9 cellular contexts compared by ENCODE assay signal in the genomic region with DNA sequence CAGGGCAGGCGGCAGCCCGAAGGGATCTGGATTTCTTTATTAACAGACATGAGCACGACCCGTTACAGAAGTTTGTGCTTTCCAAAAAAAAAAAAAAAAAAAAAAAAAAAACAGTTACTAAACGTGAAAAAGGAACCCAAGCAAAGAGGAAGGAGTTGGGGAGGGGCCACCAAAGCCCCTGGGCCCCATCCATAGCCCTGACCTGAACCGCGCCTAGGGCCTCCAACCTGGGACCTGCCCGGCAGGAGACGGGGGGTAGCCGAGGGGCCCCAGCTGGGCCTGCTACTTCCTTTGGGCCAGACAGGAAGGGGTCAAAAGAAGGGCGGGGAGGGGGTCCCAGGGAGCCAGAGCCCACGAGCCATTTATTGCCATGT. TPM values are rescaled to one million over a fixed set of nuclear protein-coding genes. Genes with fewer than 3 reads are reported as not detected.
A peak's percentile ranks its signal among the peaks of the same experiment; 100 is the strongest.
DNase-seq lines count a peak whose midpoint lies in the region; ATAC-seq and TF ChIP-seq lines count a peak whose summit lies in the region.
"Had no signal": no experiment of that assay in that cellular context is flagged by ENCODE, and none has a peak within 500 bp of the region (broad histone marks: within the 10 kb centered on the region; RNA-seq: fewer than 3 reads in every experiment).

No MANE protein-coding gene starts in this region.

- TF ChIP-seq EP300 in transverse colon (IDR thresholded peaks at IDR 0.05; ENCODE audit: low read depth) = no peak

- H3K79me1 ChIP-seq in mesenchymal stem cell (replicated peaks; ENCODE audit: low read length, poor library complexity, severe bottlenecking) = peaks cover 14% of the 10 kb centered on the region

- no peaks in the 10 kb centered on the region for H3K9me3 Mint-ChIP-seq in activated CD8-positive, alpha-beta T cell treated with anti-CD3 and anti-CD28 coated beads for 36 hours

- peaks cover 29% of the 10 kb centered on the region for H3K4me1 Mint-ChIP-seq in activated CD8-positive, alpha-beta T cell treated with anti-CD3 and anti-CD28 coated beads for 36 hours (ENCODE audit: low read depth)

- ATAC-seq in heart left ventricle (peak in 1 of 4 donors; percentile 1), left cardiac atrium (no peak), HG03135 (IDR thresholded peaks at IDR 0.05; ENCODE audit: unreplicated experiment) (no peak)
- ATAC-seq in activated CD8-positive, alpha-beta T cell treated with anti-CD3 and anti-CD28 coated beads for 36 hours = no peak

- peaks cover 16% of the 10 kb centered on the region for H3K36me3 Mint-ChIP-seq in activated CD8-positive, alpha-beta T cell treated with anti-CD3 and anti-CD28 coated beads for 36 hours (ENCODE audit: low read depth)

- 32 to 35% (median 35%) methylated on average over 12 of the region's 12 CpGs for WGBS in heart left ventricle, 4 donors
- WGBS in mesenchymal stem cell = 51% methylated on average over 10 of the region's 12 CpGs
- 19% methylated on average over 12 of the region's 12 CpGs; no CpG with 5 or more reads in 1 of the 2 donors for WGBS in transverse colon (ENCODE audit: low coverage in 1 of 2), 2 donors
- 28 to 30% methylated on average over 10 to 11 of the region's 12 CpGs for WGBS in lower leg skin, 2 donors

- H3K18ac ChIP-seq in mesenchymal stem cell (ENCODE audit: low read depth in 1 of 2, low read length in 2 of 2) = no peak overlapping the region

- H3K36me3 ChIP-seq in heart left ventricle = peaks cover 0 to 25% (median 11%) of the 10 kb centered on the region in 9 donors
- H3K36me3 ChIP-seq in mesenchymal stem cell (ENCODE audit: control insufficient read depth in 1 of 2, insufficient read depth in 2 of 2, low read depth in 1 of 2, low read length in 2 of 2) = peaks cover 44 to 60% of the 10 kb centered on the region in 2 experiments
- H3K36me3 ChIP-seq in transverse colon = no peaks in the 10 kb centered on the region
- H3K36me3 ChIP-seq: ovary had no signal

- H3K4ac ChIP-seq in mesenchymal stem cell (ENCODE audit: low read depth in 1 of 2, low read length in 2 of 2) = no peak overlapping the region

- TF ChIP-seq POLR2A in heart left ventricle (IDR thresholded peaks at IDR 0.05) (no peak), transverse colon (IDR thresholded peaks at IDR 0.05) (no peak), lower leg skin (IDR thresholded peaks at IDR 0.05) (no peak)

- POLR2A ChIA-PET in activated CD8-positive, alpha-beta T cell treated with anti-CD3 and anti-CD28 coated beads for 36 hours (lab: Charles Lee) = interaction anchor here (0.7 to 22.1 kb wide), 7 partner anchors 13 to 67 kb away, joined by 3 to 294 read pairs (median 6); a partner anchor contains a TSS

- no peak overlapping the region for H4K8ac ChIP-seq in mesenchymal stem cell (ENCODE audit: low read length)

- DNase-seq in heart left ventricle = peak in 1 of 5 donors; percentile 63
- no peak for DNase-seq in left cardiac atrium
- DNase-seq in activated CD8-positive, alpha-beta T cell treated with anti-CD3 and anti-CD28 coated beads for 36 hours = no peak
- no peak for DNase-seq in mesenchymal stem cell
- no peak for DNase-seq in transverse colon
- no peak for DNase-seq in lower leg skin (ENCODE audit: low spot score in 2 of 2)
- no peak for DNase-seq in NCI-H524 treated with DMSO at 0.1 percent for 48 hours (lab: John Stamatoyannopoulos, UW)

- H3K27ac ChIP-seq in heart left ventricle = peak overlapping the region in 6 of 12 donors; percentile 17 to 76 (median 56)
- H3K27ac ChIP-seq in mesenchymal stem cell (ENCODE audit: low read length, poor library complexity, severe bottlenecking) = peak overlapping the region; percentile 13
- H3K27ac ChIP-seq in transverse colon = peak overlapping the region; percentile 17 to 92 (median 88)

- H3K4me3 Mint-ChIP-seq in activated CD8-positive, alpha-beta T cell treated with anti-CD3 and anti-CD28 coated beads for 36 hours = peak overlapping the region; percentile 83

- H3K23ac ChIP-seq in mesenchymal stem cell (ENCODE audit: low read length in 2 of 2) = no peak overlapping the region

- H3K27ac Mint-ChIP-seq in activated CD8-positive, alpha-beta T cell treated with anti-CD3 and anti-CD28 coated beads for 36 hours = peak overlapping the region; percentile 92

- no peak overlapping the region for H2AK5ac ChIP-seq in mesenchymal stem cell (ENCODE audit: low read length, severe bottlenecking)

- CTCF ChIA-PET in activated CD8-positive, alpha-beta T cell treated with anti-CD3 and anti-CD28 coated beads for 36 hours (lab: Charles Lee) = interaction anchor here (0.9 to 6.8 kb wide), 26 partner anchors 8 to 151 kb away, joined by 3 to 102 read pairs (median 6); a partner anchor contains a TSS

- H4K91ac ChIP-seq in mesenchymal stem cell (ENCODE audit: low read length) = no peak overlapping the region

- intact Hi-C loops in heart left ventricle (cut with DNase I) = loop anchor here in 8 of 10 donors (1.0 to 10.0 kb wide), 4 partner anchors 41 to 142 kb away; a partner anchor contains a TSS
- intact Hi-C loops in left cardiac atrium (cut with DNase I) = no loop called here
- intact Hi-C loops in activated CD8-positive, alpha-beta T cell treated with anti-CD3 and anti-CD28 coated beads for 36 hours (cut with micrococcal nuclease) = loop anchor here (5.0 kb wide), 1 partner anchor 41 kb away; a partner anchor contains a TSS
- intact Hi-C loops in transverse colon (cut with DNase I; ENCODE audit: low total_unique reads) = loop anchor here (2.0 to 10.0 kb wide), 2 partner anchors 40 to 142 kb away; a partner anchor contains a TSS
- intact Hi-C loops in lower leg skin (cut with DNase I; ENCODE audit: low total_unique reads) = loop anchor here (10.0 kb wide), 1 partner anchor 142 kb away; a partner anchor contains a TSS

- H3K4me1 ChIP-seq in heart left ventricle (peaks cover 0 to 52% (median 25%) of the 10 kb centered on the region in 12 donors), mesenchymal stem cell (ENCODE audit: control insufficient read depth, insufficient read depth, low read depth, low read length) (peaks cover 33% of the 10 kb centered on the region), transverse colon (peaks cover 10 to 27% (median 24%) of the 10 kb centered on the region in 4 donors)

- in situ Hi-C loops in transverse colon (cut with MboI; ENCODE audit: low pct_ligation_motif_present in 1 of 4, low pct_unique_long_range_greater_than_20kb in 1 of 4, low sequenced_read_pairs in 3 of 4) = loop anchor here in 2 of 4 donors (5.0 to 25.0 kb wide), 2 partner anchors 64 to 144 kb away; a partner anchor contains a TSS

- H2BK120ac ChIP-seq in mesenchymal stem cell (ENCODE audit: low read depth, low read length) = no peak overlapping the region

- H3K4me2 ChIP-seq in mesenchymal stem cell (ENCODE audit: low read length, poor library complexity, severe bottlenecking) = no peak overlapping the region

- peak in 3 of 12 donors; percentile 23 to 40 (median 35) for TF ChIP-seq CTCF in heart left ventricle (IDR thresholded peaks at IDR 0.05)
- peak; percentile 12 for TF ChIP-seq CTCF in activated CD8-positive, alpha-beta T cell treated with anti-CD3 and anti-CD28 coated beads for 36 hours (IDR thresholded peaks at IDR 0.05)
- no peak for TF ChIP-seq CTCF in transverse colon (IDR thresholded peaks at IDR 0.05)
- TF ChIP-seq CTCF in lower leg skin (IDR thresholded peaks at IDR 0.05) = no peak

- no peak overlapping the region for H2AFZ ChIP-seq in mesenchymal stem cell (ENCODE audit: low read depth, low read length)

- H3K14ac ChIP-seq in mesenchymal stem cell (ENCODE audit: low read length in 2 of 2) = no peak overlapping the region

- no peak overlapping the region for H2BK5ac ChIP-seq in mesenchymal stem cell (ENCODE audit: low read depth, low read length, poor library complexity, severe bottlenecking)

- H3K4me3 ChIP-seq in heart left ventricle (peak overlapping the region in 7 of 12 donors; percentile 56 to 71 (median 66)), mesenchymal stem cell (ENCODE audit: insufficient read depth in 1 of 2, low read depth in 1 of 2, low read length in 2 of 2) (no peak overlapping the region), transverse colon (no peak overlapping the region), lower leg skin (ENCODE audit: low read depth, poor library complexity, severe bottlenecking) (no peak overlapping the region)

- H3K27me3 ChIP-seq in heart left ventricle (peaks cover 0 to 12% (median 0%) of the 10 kb centered on the region in 9 donors), mesenchymal stem cell (ENCODE audit: control insufficient read depth in 1 of 2, insufficient read depth in 1 of 2, low read length in 2 of 2) (no peaks in the 10 kb centered on the region), transverse colon (no peaks in the 10 kb centered on the region)
- H3K27me3 ChIP-seq: ovary had no signal

- H3K9ac ChIP-seq in mesenchymal stem cell (ENCODE audit: low read length) = peak overlapping the region; percentile 47

- H3K9me3 ChIP-seq in heart left ventricle (no peaks in the 10 kb centered on the region), mesenchymal stem cell (ENCODE audit: control insufficient read depth, low read length) (no peaks in the 10 kb centered on the region), transverse colon (no peaks in the 10 kb centered on the region)
- H3K9me3 ChIP-seq: ovary had no signal

- no peaks in the 10 kb centered on the region for H3K27me3 Mint-ChIP-seq in activated CD8-positive, alpha-beta T cell treated with anti-CD3 and anti-CD28 coated beads for 36 hours

- no peak overlapping the region for H2BK15ac ChIP-seq in mesenchymal stem cell (ENCODE audit: low read depth, poor library complexity, severe bottlenecking)

- H2BK12ac ChIP-seq in mesenchymal stem cell (ENCODE audit: low read length in 2 of 2) = no peak overlapping the region

RNA-seq across cellular contexts. Expression of a gene that starts 10.0 kb away (rescaled TPM):
- total RNA-seq in heart left ventricle = 1 to 10 TPM in 8 of 9 donors, under 1 TPM in 1; 0.82 to 5.0 (median 1.8) TPM
- polyA plus RNA-seq in heart left ventricle = 1 to 10 TPM; 1.4 to 1.5 TPM
- total RNA-seq in left cardiac atrium = 1 to 10 TPM in 1 of 2 donors, under 1 TPM in 1; 0.59 to 1.6 TPM
- 10 to 100 TPM; 32.6 to 36.4 TPM for total RNA-seq in activated CD8-positive, alpha-beta T cell treated with anti-CD3 and anti-CD28 coated beads for 36 hours
- 8.6 TPM for polyA plus RNA-seq in mesenchymal stem cell (2013, experiment 1 of 2)
- polyA plus RNA-seq in mesenchymal stem cell (2013, experiment 2 of 2) = 7.8 TPM
- total RNA-seq in transverse colon = 1 to 10 TPM in 3 of 4 donors, not detected in 1; 2.1 to 5.0 (median 2.5) TPM
- total RNA-seq in lower leg skin = 10 to 100 TPM in 1 of 4 donors, 1 to 10 TPM in 3; 5.4 to 10.2 (median 8.0) TPM

RNA-seq across cellular contexts. Expression of a gene that starts 16.9 kb away (rescaled TPM):
- total RNA-seq in heart left ventricle (10 to 100 TPM; 12.3 to 60.7 (median 23.3) TPM), left cardiac atrium (10 to 100 TPM; 30.2 to 55.1 TPM), transverse colon (100 to 1,000 TPM in 1 of 4 donors, 10 to 100 TPM in 3; 10.1 to 201 (median 17.4) TPM), lower leg skin (10 to 100 TPM; 14.0 to 65.5 (median 27.6) TPM)
- 10 to 100 TPM; 13.2 to 28.1 TPM for polyA plus RNA-seq in heart left ventricle
- 100 to 1,000 TPM; 101 to 105 TPM for total RNA-seq in activated CD8-positive, alpha-beta T cell treated with anti-CD3 and anti-CD28 coated beads for 36 hours
- polyA plus RNA-seq in mesenchymal stem cell (2013, experiment 1 of 2) = 149 TPM
- polyA plus RNA-seq in mesenchymal stem cell (2013, experiment 2 of 2) = 150 TPM

RNA-seq across cellular contexts. Expression of a gene that starts 30.1 kb away (rescaled TPM):
- total RNA-seq in heart left ventricle (10 to 100 TPM; 12.8 to 33.2 (median 17.3) TPM), left cardiac atrium (10 to 100 TPM; 14.6 to 20.1 TPM), transverse colon (10 to 100 TPM; 21.5 to 40.5 (median 36.4) TPM), lower leg skin (10 to 100 TPM; 29.5 to 56.7 (median 38.1) TPM)
- polyA plus RNA-seq in heart left ventricle = 10 to 100 TPM in 1 of 2 donors, 1 to 10 TPM in 1; 6.8 to 29.5 TPM
- total RNA-seq in activated CD8-positive, alpha-beta T cell treated with anti-CD3 and anti-CD28 coated beads for 36 hours = 100 to 1,000 TPM; 133 to 137 TPM
- polyA plus RNA-seq in mesenchymal stem cell (2013, experiment 1 of 2) = 12.5 TPM
- polyA plus RNA-seq in mesenchymal stem cell (2013, experiment 2 of 2) = 13.0 TPM

RNA-seq across cellular contexts. Expression of a gene that starts 40.8 kb away (rescaled TPM):
- total RNA-seq in heart left ventricle (100 to 1,000 TPM in 1 of 9 donors, 10 to 100 TPM in 8; 36.3 to 124 (median 49.4) TPM), left cardiac atrium (10 to 100 TPM; 50.5 to 94.5 TPM), transverse colon (100 to 1,000 TPM in 1 of 4 donors, 10 to 100 TPM in 3; 52.6 to 256 (median 78.6) TPM), lower leg skin (10 to 100 TPM; 11.8 to 31.7 (median 23.5) TPM)
- polyA plus RNA-seq in heart left ventricle = 10 to 100 TPM; 89.9 to 95.1 TPM
- 10 to 100 TPM; 68.4 to 73.0 TPM for total RNA-seq in activated CD8-positive, alpha-beta T cell treated with anti-CD3 and anti-CD28 coated beads for 36 hours
- 221 TPM for polyA plus RNA-seq in mesenchymal stem cell (2013, experiment 1 of 2)
- 213 TPM for polyA plus RNA-seq in mesenchymal stem cell (2013, experiment 2 of 2)

RNA-seq across cellular contexts. Expression of a gene that starts 47.2 kb away (rescaled TPM):
- under 1 TPM in 1 of 9 donors, not detected in 8; 0.56 TPM for total RNA-seq in heart left ventricle
- under 1 TPM in 1 of 2 donors, not detected in 1; 0.29 TPM for polyA plus RNA-seq in heart left ventricle
- total RNA-seq in left cardiac atrium = under 1 TPM; 0.27 to 0.39 TPM
- 1 to 10 TPM; 7.9 TPM for total RNA-seq in activated CD8-positive, alpha-beta T cell treated with anti-CD3 and anti-CD28 coated beads for 36 hours
- polyA plus RNA-seq in mesenchymal stem cell (2013, experiment 1 of 2) = 1.2 TPM
- 1.3 TPM for polyA plus RNA-seq in mesenchymal stem cell (2013, experiment 2 of 2)
- total RNA-seq in transverse colon = 10 to 100 TPM in 1 of 4 donors, 1 to 10 TPM in 3; 2.6 to 20.1 (median 5.6) TPM
- total RNA-seq in lower leg skin = 10 to 100 TPM in 2 of 4 donors, 1 to 10 TPM in 2; 1.9 to 14.5 (median 10.1) TPM
- polyA plus RNA-seq: ovary had no signal

Comparison
In these comparisons a context has a peak if more than half of its experiments do, and no peak if none do; other contexts are left out.
1. intact Hi-C loops: an anchor here in heart left ventricle (1.0 to 10.0 kb wide), activated CD8-positive, alpha-beta T cell treated with anti-CD3 and anti-CD28 coated beads for 36 hours (5.0 kb wide), transverse colon (2.0 to 10.0 kb wide) and lower leg skin (10.0 kb wide); none called in left cardiac atrium.
2. H3K4me3 ChIP-seq: peak in heart left ventricle (7 of 12); none in mesenchymal stem cell (0 of 2), transverse colon (0 of 4) and lower leg skin (single experiment).